16 cellular contexts compared by ENCODE assay signal in genomic region chr3:7421065-7421464, GRCh38.
A peak's percentile ranks its signal among the peaks of the same experiment; 100 is the strongest.
DNase-seq lines count a peak whose midpoint lies in the region; TF ChIP-seq lines count a peak whose summit lies in the region.
"Had no signal": no experiment of that assay in that cellular context is flagged by ENCODE, and none has a peak within 500 bp of the region (broad histone marks: within the 10 kb centered on the region; RNA-seq: fewer than 3 reads in every experiment).

No MANE protein-coding gene starts in this region.

- 76 to 95% (median 93%) methylated on average over 1 of the region's 1 CpG for WGBS in adrenal gland, 4 donors
- WGBS in suprapubic skin: 80% methylated on average over 1 of the region's 1 CpG

- no peaks in the 10 kb centered on the region for H3K9me3 ChIP-seq in OCI-LY7 (ENCODE audit: low read length)
- no peaks in the 10 kb centered on the region for H3K9me3 ChIP-seq in adrenal gland (replicated peaks in 1 of 3)
- H3K9me3 ChIP-seq in suprapubic skin: no peaks in the 10 kb centered on the region
- H3K9me3 ChIP-seq: Peyer's patch had no signal

- POLR2A ChIA-PET in OCI-LY7 (lab: Charles Lee): interaction anchor here (0.7 kb wide), 1 partner anchor 196 kb away, joined by 3 read pairs; no protein-coding TSS in a partner anchor

- H3K27me3 Mint-ChIP-seq in endothelial cell (ENCODE audit: unreplicated experiment): no peaks in the 10 kb centered on the region
- H3K27me3 Mint-ChIP-seq: B cell; CD8-positive, alpha-beta memory T cell had no signal

- no peaks in the 10 kb centered on the region for H3K36me3 Mint-ChIP-seq in endothelial cell (ENCODE audit: low read depth, unreplicated experiment)
- H3K36me3 Mint-ChIP-seq: CD8-positive, alpha-beta memory T cell had no signal

- H3K4me3 Mint-ChIP-seq in endothelial cell (ENCODE audit: unreplicated experiment): no peak overlapping the region
- H3K4me3 Mint-ChIP-seq: B cell; CD8-positive, alpha-beta memory T cell; T-helper 1 cell treated with Interleukin-12 subunit alpha and Interleukin-12 subunit beta and Interleukin-4 antibody, amounts not matched to agents 30 μg/mL and 1 μg/mL, for 36 hours had no signal

- CTCF ChIA-PET in OCI-LY7 (lab: Charles Lee; ENCODE audit: unreplicated experiment): no interaction called here

- H4K20me1 ChIP-seq in OCI-LY7 (ENCODE audit: insufficient read depth, low read length): no peaks in the 10 kb centered on the region

- no peak overlapping the region for H3K27ac Mint-ChIP-seq in endothelial cell (ENCODE audit: unreplicated experiment)
- H3K27ac Mint-ChIP-seq: B cell; CD8-positive, alpha-beta memory T cell; T-helper 1 cell treated with Interleukin-12 subunit alpha and Interleukin-12 subunit beta and Interleukin-4 antibody, amounts not matched to agents 30 μg/mL and 1 μg/mL, for 36 hours had no signal

- H3K27me3 ChIP-seq in adrenal gland: no peaks in the 10 kb centered on the region
- H3K27me3 ChIP-seq in suprapubic skin: no peaks in the 10 kb centered on the region
- H3K27me3 ChIP-seq: Peyer's patch had no signal

- DNase-seq in HT-29 (ENCODE audit: low spot score) (peak; percentile 7), OCI-LY7 (ENCODE audit: low spot score) (no peak), endothelial cell (ENCODE audit: low spot score) (no peak), adrenal gland (no peak), A172 (ENCODE audit: low spot score) (no peak), dedifferentiated amniotic fluid mesenchymal stem cell (ENCODE audit: extremely low spot score) (no peak), suprapubic skin (ENCODE audit: low spot score in 2 of 2) (no peak)
- DNase-seq: CD8-positive, alpha-beta memory T cell; NCI-H1436; NCI-H2029 treated with DMSO at 0.1 percent for 48 hours; NCI-H524 treated with DMSO at 0.1 percent for 48 hours; Peyer's patch; SHP77 treated with DMSO at 0.1 percent for 48 hours had no signal

- no peak for TF ChIP-seq EP300 in suprapubic skin (IDR thresholded peaks at IDR 0.05)

- no peaks in the 10 kb centered on the region for H3K9me3 Mint-ChIP-seq in endothelial cell (ENCODE audit: unreplicated experiment)

- TF ChIP-seq CTCF in C4-2B (conservative IDR thresholded peaks at IDR 0.05): peak; percentile 39
- TF ChIP-seq CTCF in OCI-LY7 (conservative IDR thresholded peaks at IDR 0.05; ENCODE audit: low read length): peak; percentile 68
- TF ChIP-seq CTCF in endothelial cell (IDR thresholded peaks at IDR 0.05; ENCODE audit: unreplicated experiment): peak; percentile 48
- no peak for TF ChIP-seq CTCF in adrenal gland (IDR thresholded peaks at IDR 0.05)
- TF ChIP-seq CTCF in suprapubic skin (IDR thresholded peaks at IDR 0.05): no peak

- H3K79me2 ChIP-seq in OCI-LY7 (ENCODE audit: insufficient read depth, low read depth, low read length): no peaks in the 10 kb centered on the region

- H3K27ac ChIP-seq in C4-2B: no peak overlapping the region
- H3K27ac ChIP-seq in OCI-LY7 (ENCODE audit: low read depth, low read length, poor library complexity, severe bottlenecking): no peak overlapping the region
- H3K27ac ChIP-seq in adrenal gland: no peak overlapping the region
- H3K27ac ChIP-seq in suprapubic skin: no peak overlapping the region
- H3K27ac ChIP-seq: Peyer's patch had no signal

- no peaks in the 10 kb centered on the region for H3K4me1 ChIP-seq in OCI-LY7 (ENCODE audit: insufficient read depth, low read length, poor library complexity, severe bottlenecking)
- H3K4me1 ChIP-seq in adrenal gland (replicated peaks in 1 of 2): no peaks in the 10 kb centered on the region
- H3K4me1 ChIP-seq in suprapubic skin: no peaks in the 10 kb centered on the region
- H3K4me1 ChIP-seq: Peyer's patch had no signal

- no TSS peak for BruUV-seq in OCI-LY7 (replicated peaks; lab: Mats Ljungman, UMichigan)

- no peak overlapping the region for H3K4me2 ChIP-seq in OCI-LY7 (ENCODE audit: low read length)

- no peaks in the 10 kb centered on the region for H3K4me1 Mint-ChIP-seq in endothelial cell (ENCODE audit: unreplicated experiment)
- H3K4me1 Mint-ChIP-seq: B cell; CD8-positive, alpha-beta memory T cell had no signal

- intact Hi-C loops in OCI-LY7 (cut with micrococcal nuclease; ENCODE audit: unreplicated experiment): no loop called here
- intact Hi-C loops in adrenal gland (cut with DNase I): no loop called here

- H2AFZ ChIP-seq in OCI-LY7 (ENCODE audit: low read length): no peak overlapping the region

- H3K36me3 ChIP-seq in OCI-LY7 (ENCODE audit: insufficient read depth, low read length) (no peaks in the 10 kb centered on the region), adrenal gland (replicated peaks in 1 of 2) (no peaks in the 10 kb centered on the region), suprapubic skin (no peaks in the 10 kb centered on the region)
- H3K36me3 ChIP-seq: Peyer's patch had no signal

- TF ChIP-seq POLR2A in adrenal gland (IDR thresholded peaks at IDR 0.05) (no peak), suprapubic skin (IDR thresholded peaks at IDR 0.05) (no peak)

- no peak overlapping the region for H3K4me3 ChIP-seq in OCI-LY7 (ENCODE audit: low read depth, low read length, poor library complexity, severe bottlenecking)
- H3K4me3 ChIP-seq in adrenal gland: no peak overlapping the region
- H3K4me3 ChIP-seq in suprapubic skin: no peak overlapping the region
- H3K4me3 ChIP-seq: Peyer's patch had no signal

- H3K9me2 ChIP-seq in OCI-LY7 (ENCODE audit: insufficient read depth, low read length): no peaks in the 10 kb centered on the region

Comparison
In these comparisons a context has a peak if more than half of its experiments do, and no peak if none do; other contexts are left out.
1. CTCF ChIP-seq: peak in C4-2B (single experiment), OCI-LY7 (single experiment) and endothelial cell (single experiment); none in adrenal gland (0 of 6) and suprapubic skin (0 of 2).